Comparison of ENCODE assay signal across 1 cellular context in genomic region chr15:96327155-96327741, GRCh38.
TF ChIP-seq lines count a peak whose summit lies in the region.

No MANE protein-coding gene starts in this region.

TF ChIP-seq in HepG2, 621 proteins besides CTCF, POLR2A, EP300 and RAD21 (continued from another document):
- TF ChIP-seq LCORL (IDR thresholded peaks at IDR 0.05) (no peak), LCORL (CRISPR knock-in tag; IDR thresholded peaks at IDR 0.05) (0 out of 2 replicates have a peak, but pooled peaks have one; percentile 31), PHF8 (CRISPR knock-in tag; IDR thresholded peaks at IDR 0.05) (0 out of 2 replicates have a peak, but pooled peaks have one; percentile 25), ZNF451 (CRISPR knock-in tag; IDR thresholded peaks at IDR 0.05) (no peak), SMC3 (IDR thresholded peaks at IDR 0.05; ENCODE audit: low read length) (peak; percentile 93), ZNF773 (CRISPR knock-in tag; IDR thresholded peaks at IDR 0.05; ENCODE audit: borderline replicate concordance) (no peak), ZNF800 (CRISPR knock-in tag; IDR thresholded peaks at IDR 0.05) (no peak), ZNF546 (CRISPR knock-in tag; conservative IDR thresholded peaks at IDR 0.05) (no peak), KDM5A (IDR thresholded peaks at IDR 0.05; ENCODE audit: borderline replicate concordance, low read length) (peak; percentile 53; the same call in 1 of the 2 replicates), ZNF30 (CRISPR knock-in tag; IDR thresholded peaks at IDR 0.05) (no peak), SP140L (CRISPR knock-in tag; IDR thresholded peaks at IDR 0.05; ENCODE audit: borderline replicate concordance) (no peak), PCBP1 (IDR thresholded peaks at IDR 0.05; ENCODE audit: borderline replicate concordance, low read depth, low read length) (no peak), ZNF605 (CRISPR knock-in tag; IDR thresholded peaks at IDR 0.05) (0 out of 2 replicates have a peak, but pooled peaks have one; percentile 48), HNF4A (CRISPR knock-in tag; IDR thresholded peaks at IDR 0.05) (peak; percentile 28; the same call in 1 of the 2 replicates), PBX3 (CRISPR knock-in tag; IDR thresholded peaks at IDR 0.05; ENCODE audit: borderline replicate concordance) (0 out of 2 replicates have a peak, but pooled peaks have one; percentile 7), ATF3 (CRISPR knock-in tag; IDR thresholded peaks at IDR 0.05) (no peak), KAT8 (CRISPR knock-in tag; IDR thresholded peaks at IDR 0.05) (peak; percentile 17; the same call in 1 of the 2 replicates), ZNF362 (CRISPR knock-in tag; IDR thresholded peaks at IDR 0.05; ENCODE audit: borderline replicate concordance) (0 out of 2 replicates have a peak, but pooled peaks have one; percentile 13), MIXL1 (CRISPR knock-in tag; IDR thresholded peaks at IDR 0.05) (0 out of 2 replicates have a peak, but pooled peaks have one; percentile 20), GFI1 (CRISPR knock-in tag; IDR thresholded peaks at IDR 0.05; ENCODE audit: borderline replicate concordance) (peak; percentile 67), ZNF572 (CRISPR knock-in tag; IDR thresholded peaks at IDR 0.05) (no peak), ZNF276 (CRISPR knock-in tag; IDR thresholded peaks at IDR 0.05; ENCODE audit: low read depth) (no peak), KAT2B (IDR thresholded peaks at IDR 0.05; ENCODE audit: borderline replicate concordance, low read depth, low read length) (no peak), GATAD1 (CRISPR knock-in tag; IDR thresholded peaks at IDR 0.05) (no peak), ZHX1 (CRISPR knock-in tag; IDR thresholded peaks at IDR 0.05; ENCODE audit: low read depth) (no peak), NBN (conservative IDR thresholded peaks at IDR 0.05) (no peak), REST (IDR thresholded peaks at IDR 0.05; ENCODE audit: borderline replicate concordance in 1 of 2, low read depth in 1 of 2, low read length in 2 of 2) (peak in 1 of 2 experiments; percentile 0; a peak in 1 of 4 replicates), ELF1 (CRISPR knock-in tag; IDR thresholded peaks at IDR 0.05) (no peak), ZNF687 (CRISPR knock-in tag; IDR thresholded peaks at IDR 0.05) (no peak), ZNF121 (CRISPR knock-in tag; IDR thresholded peaks at IDR 0.05) (no peak), TEF (CRISPR knock-in tag; IDR thresholded peaks at IDR 0.05) (no peak), ZNF513 (CRISPR knock-in tag; conservative IDR thresholded peaks at IDR 0.05) (no peak), BCL6 (CRISPR knock-in tag; IDR thresholded peaks at IDR 0.05) (0 out of 2 replicates have a peak, but pooled peaks have one; percentile 23)
